Comparison of ENCODE assay signal across 18 cellular contexts in genomic region chr1:12506581-12507280, GRCh38.
A peak's percentile ranks its signal among the peaks of the same experiment; 100 is the strongest.
DNase-seq lines count a peak whose midpoint lies in the region; ATAC-seq lines count a peak whose summit lies in the region.
"Had no signal": no experiment of that assay in that cellular context is flagged by ENCODE, and none has a peak within 500 bp of the region (broad histone marks: within the 10 kb centered on the region; RNA-seq: fewer than 3 reads in every experiment).

No MANE protein-coding gene starts in this region.

- H3K18ac ChIP-seq in neuronal stem cell (ENCODE audit: low read length), result peak overlapping the region; percentile 74

- no peak overlapping the region for H3K23ac ChIP-seq in neuronal stem cell (ENCODE audit: low read depth, low read length, poor library complexity)

- no peak overlapping the region for H3K4me3 ChIP-seq in neuronal stem cell (ENCODE audit: low read length in 2 of 2)

- no peak overlapping the region for H2AFZ ChIP-seq in neuronal stem cell (ENCODE audit: low read length)

- H3K36me3 ChIP-seq in neuronal stem cell (replicated peaks in 1 of 2; ENCODE audit: control insufficient read depth in 2 of 2, insufficient read depth in 2 of 2, low read length in 2 of 2), result peaks cover 0 to 14% of the 10 kb centered on the region in 2 donors

- no peak for DNase-seq in stimulated activated naive CD8-positive, alpha-beta T cell treated with anti-CD3 and anti-CD28 coated beads, Interleukin-15, Interleukin-2, amounts not matched to agents 100 U/mL and 50 U/mL, for 24 hours
- DNase-seq in activated naive CD8-positive, alpha-beta T cell treated with anti-CD3 and anti-CD28 coated beads, Interleukin-2, amount 50 U/mL, for 24 hours, result no peak
- DNase-seq in neuronal stem cell (ENCODE audit: low spot score) (no peak), G401 (ENCODE audit: low spot score) (no peak), occipital lobe (lab: John Stamatoyannopoulos, UW) (no peak)
- DNase-seq in activated naive CD4-positive, alpha-beta T cell (lab: John Stamatoyannopoulos, UW), result no peak
- DNase-seq: AML-193; GDM1; MV-4-11; NCI-H1105 treated with DMSO at 0.1 percent for 48 hours; NCI-H2029 treated with DMSO at 0.1 percent for 48 hours; NCI-H345; NCI-H524; NCI-H774; NK-92 treated with Interleukin-12 subunit alpha and Interleukin-12 subunit beta, amount 100 ng/mL, for 24 hours had no signal

- no peak overlapping the region for H2BK120ac ChIP-seq in neuronal stem cell (ENCODE audit: low read depth, low read length)

- H3K9me3 Mint-ChIP-seq in stimulated activated naive CD8-positive, alpha-beta T cell treated with anti-CD3 and anti-CD28 coated beads, Interleukin-15, Interleukin-2, amounts not matched to agents 100 ng/mL and 50 ng/mL, for 24 hours, result no peaks in the 10 kb centered on the region
- no peaks in the 10 kb centered on the region for H3K9me3 Mint-ChIP-seq in activated naive CD8-positive, alpha-beta T cell treated with anti-CD3 and anti-CD28 coated beads, Interleukin-2, amount 50 U/mL, for 24 hours
- H3K9me3 Mint-ChIP-seq: IgD-negative memory B cell had no signal

- H2BK5ac ChIP-seq in neuronal stem cell (ENCODE audit: low read length), result no peak overlapping the region

- no peaks in the 10 kb centered on the region for H3K27me3 Mint-ChIP-seq in stimulated activated naive CD8-positive, alpha-beta T cell treated with anti-CD3 and anti-CD28 coated beads, Interleukin-15, Interleukin-2, amounts not matched to agents 100 ng/mL and 50 ng/mL, for 24 hours
- H3K27me3 Mint-ChIP-seq in activated naive CD8-positive, alpha-beta T cell treated with anti-CD3 and anti-CD28 coated beads, Interleukin-2, amount 50 U/mL, for 24 hours, result peaks cover 2% of the 10 kb centered on the region
- H3K27me3 Mint-ChIP-seq: IgD-negative memory B cell had no signal

- H3K9me3 ChIP-seq in neuronal stem cell (replicated peaks in 1 of 2; ENCODE audit: control insufficient read depth in 2 of 2, insufficient read depth in 1 of 2, low read depth in 1 of 2, low read length in 2 of 2), result no peaks in the 10 kb centered on the region

- H3K4ac ChIP-seq in neuronal stem cell (ENCODE audit: low read length), result no peak overlapping the region

- H2BK15ac ChIP-seq in neuronal stem cell (ENCODE audit: low read length), result no peak overlapping the region

- H2BK12ac ChIP-seq in neuronal stem cell (ENCODE audit: low read length), result no peak overlapping the region

- H3K27me3 ChIP-seq in neuronal stem cell (ENCODE audit: control insufficient read depth in 3 of 3, insufficient read depth in 3 of 3, low read depth in 1 of 3, low read length in 3 of 3), result no peaks in the 10 kb centered on the region

- no peak for ATAC-seq in stimulated activated naive CD8-positive, alpha-beta T cell treated with anti-CD3 and anti-CD28 coated beads, Interleukin-15, Interleukin-2, amounts not matched to agents 100 U/mL and 50 U/mL, for 24 hours
- no peak for ATAC-seq in activated naive CD8-positive, alpha-beta T cell treated with anti-CD3 and anti-CD28 coated beads, Interleukin-2, amount 50 U/mL, for 24 hours
- ATAC-seq in GM19397 (IDR thresholded peaks at IDR 0.05; ENCODE audit: unreplicated experiment), result no peak

- no CpG with 5 or more reads among the region's 21 CpGs for WGBS in neuronal stem cell (ENCODE audit: extremely low coverage in 2 of 2, insufficient read length in 2 of 2, insufficient replicate concordance in 1 of 2), 2 donors

- in situ Hi-C loops in G401 (cut with HindIII; ENCODE audit: low sequenced_read_pairs), result no loop called here

- peaks cover 79% of the 10 kb centered on the region for H3K4me1 Mint-ChIP-seq in stimulated activated naive CD8-positive, alpha-beta T cell treated with anti-CD3 and anti-CD28 coated beads, Interleukin-15, Interleukin-2, amounts not matched to agents 100 ng/mL and 50 ng/mL, for 24 hours (ENCODE audit: low read depth)
- peaks cover 76% of the 10 kb centered on the region for H3K4me1 Mint-ChIP-seq in activated naive CD8-positive, alpha-beta T cell treated with anti-CD3 and anti-CD28 coated beads, Interleukin-2, amount 50 U/mL, for 24 hours

- H2AK5ac ChIP-seq in neuronal stem cell (ENCODE audit: low read depth, low read length), result no peak overlapping the region

- H3K4me3 Mint-ChIP-seq in stimulated activated naive CD8-positive, alpha-beta T cell treated with anti-CD3 and anti-CD28 coated beads, Interleukin-15, Interleukin-2, amounts not matched to agents 100 ng/mL and 50 ng/mL, for 24 hours, result no peak overlapping the region
- no peak overlapping the region for H3K4me3 Mint-ChIP-seq in activated naive CD8-positive, alpha-beta T cell treated with anti-CD3 and anti-CD28 coated beads, Interleukin-2, amount 50 U/mL, for 24 hours

- H3K79me1 ChIP-seq in neuronal stem cell (ENCODE audit: low read depth, low read length), result peaks cover 3% of the 10 kb centered on the region

- peak overlapping the region; percentile 81 for H3K27ac Mint-ChIP-seq in stimulated activated naive CD8-positive, alpha-beta T cell treated with anti-CD3 and anti-CD28 coated beads, Interleukin-15, Interleukin-2, amounts not matched to agents 100 ng/mL and 50 ng/mL, for 24 hours
- H3K27ac Mint-ChIP-seq in activated naive CD8-positive, alpha-beta T cell treated with anti-CD3 and anti-CD28 coated beads, Interleukin-2, amount 50 U/mL, for 24 hours, result peak overlapping the region; percentile 59
- H3K27ac Mint-ChIP-seq: IgD-negative memory B cell had no signal

- H3K14ac ChIP-seq in neuronal stem cell (ENCODE audit: low read length), result no peak overlapping the region

- H4K8ac ChIP-seq in neuronal stem cell (ENCODE audit: low read depth, low read length), result no peak overlapping the region

- peaks cover 66% of the 10 kb centered on the region for H3K36me3 Mint-ChIP-seq in stimulated activated naive CD8-positive, alpha-beta T cell treated with anti-CD3 and anti-CD28 coated beads, Interleukin-15, Interleukin-2, amounts not matched to agents 100 ng/mL and 50 ng/mL, for 24 hours (ENCODE audit: low read depth)
- peaks cover 49% of the 10 kb centered on the region for H3K36me3 Mint-ChIP-seq in activated naive CD8-positive, alpha-beta T cell treated with anti-CD3 and anti-CD28 coated beads, Interleukin-2, amount 50 U/mL, for 24 hours (ENCODE audit: low read depth)

- no peak overlapping the region for H3K27ac ChIP-seq in neuronal stem cell (replicated peaks; ENCODE audit: low read length)

- no peak overlapping the region for H3K9ac ChIP-seq in neuronal stem cell (ENCODE audit: low read depth, low read length, poor library complexity)

- no peak overlapping the region for H4K91ac ChIP-seq in neuronal stem cell (ENCODE audit: low read depth, low read length, poor library complexity)

- peaks cover 26% of the 10 kb centered on the region in 2 donors for H3K4me1 ChIP-seq in neuronal stem cell (ENCODE audit: control insufficient read depth in 2 of 2, insufficient read depth in 1 of 2, low read depth in 1 of 2, low read length in 2 of 2)

- no peak overlapping the region for H3K4me2 ChIP-seq in neuronal stem cell (ENCODE audit: insufficient read depth, low read length, poor library complexity, severe bottlenecking)
